1 cellular context compared by ENCODE assay signal in the genomic region with DNA sequence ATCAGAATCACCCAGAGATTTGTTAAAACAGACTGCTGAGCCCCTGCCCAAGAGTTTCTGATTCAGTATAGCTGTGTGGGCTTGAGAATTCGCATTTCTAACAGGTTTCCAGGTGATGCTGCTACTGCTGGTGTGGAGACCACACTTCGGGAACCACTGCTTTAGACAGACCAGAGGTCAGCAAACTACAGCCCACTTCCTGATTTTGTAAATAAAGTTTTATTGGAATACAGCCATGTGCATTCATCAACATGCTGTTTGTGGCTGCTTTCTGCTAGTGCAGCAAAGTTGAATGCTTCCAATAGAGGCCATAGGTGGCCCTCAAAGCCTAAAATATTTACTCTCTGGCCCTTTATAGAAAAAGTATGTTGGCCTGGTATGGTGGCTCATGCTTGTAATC.
A peak's percentile ranks its signal among the peaks of the same experiment; 100 is the strongest.
TF ChIP-seq lines count a peak whose summit lies in the region.

No MANE protein-coding gene starts in this region.

TF ChIP-seq in HepG2, 621 proteins besides CTCF, POLR2A, EP300 and RAD21:
- TF ChIP-seq, protein P1, sequence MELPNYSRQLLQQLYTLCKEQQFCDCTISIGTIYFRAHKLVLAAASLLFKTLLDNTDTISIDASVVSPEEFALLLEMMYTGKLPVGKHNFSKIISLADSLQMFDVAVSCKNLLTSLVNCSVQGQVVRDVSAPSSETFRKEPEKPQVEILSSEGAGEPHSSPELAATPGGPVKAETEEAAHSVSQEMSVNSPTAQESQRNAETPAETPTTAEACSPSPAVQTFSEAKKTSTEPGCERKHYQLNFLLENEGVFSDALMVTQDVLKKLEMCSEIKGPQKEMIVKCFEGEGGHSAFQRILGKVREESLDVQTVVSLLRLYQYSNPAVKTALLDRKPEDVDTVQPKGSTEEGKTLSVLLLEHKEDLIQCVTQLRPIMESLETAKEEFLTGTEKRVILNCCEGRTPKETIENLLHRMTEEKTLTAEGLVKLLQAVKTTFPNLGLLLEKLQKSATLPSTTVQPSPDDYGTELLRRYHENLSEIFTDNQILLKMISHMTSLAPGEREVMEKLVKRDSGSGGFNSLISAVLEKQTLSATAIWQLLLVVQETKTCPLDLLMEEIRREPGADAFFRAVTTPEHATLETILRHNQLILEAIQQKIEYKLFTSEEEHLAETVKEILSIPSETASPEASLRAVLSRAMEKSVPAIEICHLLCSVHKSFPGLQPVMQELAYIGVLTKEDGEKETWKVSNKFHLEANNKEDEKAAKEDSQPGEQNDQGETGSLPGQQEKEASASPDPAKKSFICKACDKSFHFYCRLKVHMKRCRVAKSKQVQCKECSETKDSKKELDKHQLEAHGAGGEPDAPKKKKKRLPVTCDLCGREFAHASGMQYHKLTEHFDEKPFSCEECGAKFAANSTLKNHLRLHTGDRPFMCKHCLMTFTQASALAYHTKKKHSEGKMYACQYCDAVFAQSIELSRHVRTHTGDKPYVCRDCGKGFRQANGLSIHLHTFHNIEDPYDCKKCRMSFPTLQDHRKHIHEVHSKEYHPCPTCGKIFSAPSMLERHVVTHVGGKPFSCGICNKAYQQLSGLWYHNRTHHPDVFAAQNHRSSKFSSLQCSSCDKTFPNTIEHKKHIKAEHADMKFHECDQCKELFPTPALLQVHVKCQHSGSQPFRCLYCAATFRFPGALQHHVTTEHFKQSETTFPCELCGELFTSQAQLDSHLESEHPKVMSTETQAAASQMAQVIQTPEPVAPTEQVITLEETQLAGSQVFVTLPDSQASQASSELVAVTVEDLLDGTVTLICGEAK (IDR thresholded peaks at IDR 0.05): peak; percentile 30; the same call in 1 of the 2 replicates
- TF ChIP-seq, protein P1 (CRISPR knock-in tag; IDR thresholded peaks at IDR 0.05): peak; percentile 98
- TF ChIP-seq SP1 (IDR thresholded peaks at IDR 0.05) (no peak), SP1 (CRISPR knock-in tag; IDR thresholded peaks at IDR 0.05) (no peak)
